Comparison of ENCODE assay signal across 8 cellular contexts in the genomic region with DNA sequence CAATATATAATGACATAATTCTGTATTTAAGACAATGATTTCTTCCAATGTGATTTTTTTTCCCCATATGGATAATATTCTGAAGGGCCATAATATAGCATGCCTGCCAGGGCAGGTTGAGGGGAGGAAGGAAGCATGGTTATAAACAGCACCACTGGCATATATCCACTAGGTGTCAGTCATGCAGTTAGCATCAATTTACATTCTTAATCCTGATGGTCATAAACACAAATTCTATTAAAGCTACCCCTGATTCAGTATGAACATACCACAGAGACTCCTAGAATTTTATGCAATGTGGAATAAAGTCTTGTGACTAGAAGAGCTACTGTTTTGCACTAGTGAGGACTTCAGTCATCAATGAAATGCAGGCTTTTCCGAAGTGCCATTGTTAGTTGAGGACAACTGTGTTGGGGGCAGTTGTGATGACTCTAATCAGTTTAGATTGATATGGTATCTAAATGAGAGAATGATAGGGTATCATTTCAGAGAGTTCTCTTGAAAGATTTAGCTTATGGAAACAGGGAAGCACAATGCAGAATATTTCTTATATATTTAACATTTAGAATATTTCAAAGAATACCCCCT.
DNase-seq lines count a peak whose midpoint lies in the region; ATAC-seq and TF ChIP-seq lines count a peak whose summit lies in the region.

No MANE protein-coding gene starts in this region.

- no peaks in the 10 kb centered on the region for H3K9me3 ChIP-seq in iPS DF 6.9 (ENCODE audit: control insufficient read depth, insufficient read depth, low read length)

- H3K36me3 Mint-ChIP-seq in activated CD4-positive, alpha-beta T cell treated with anti-CD3 and anti-CD28 coated beads, Interleukin-2, amount 10 ng/mL, durations not matched to agents 24 days and 14 days (ENCODE audit: low read depth) = no peaks in the 10 kb centered on the region
- H3K36me3 Mint-ChIP-seq in stimulated activated effector memory CD8-positive, alpha-beta T cell treated with anti-CD3 and anti-CD28 coated beads, Interleukin-12 subunit alpha, Interleukin-12 subunit beta, amount 100 ng/mL, for 72 hours = no peaks in the 10 kb centered on the region

- no peaks in the 10 kb centered on the region for H3K9me3 Mint-ChIP-seq in activated CD4-positive, alpha-beta T cell treated with anti-CD3 and anti-CD28 coated beads, Interleukin-2, amount 10 ng/mL, durations not matched to agents 24 days and 14 days
- no peaks in the 10 kb centered on the region for H3K9me3 Mint-ChIP-seq in stimulated activated effector memory CD8-positive, alpha-beta T cell treated with anti-CD3 and anti-CD28 coated beads, Interleukin-12 subunit alpha, Interleukin-12 subunit beta, amount 100 ng/mL, for 72 hours

- no peak overlapping the region for H3K4me3 ChIP-seq in iPS DF 6.9 (ENCODE audit: low read length)

- H3K27me3 Mint-ChIP-seq in activated CD4-positive, alpha-beta T cell treated with anti-CD3 and anti-CD28 coated beads, Interleukin-2, amount 10 ng/mL, durations not matched to agents 24 days and 14 days = peaks cover 14% of the 10 kb centered on the region

- no CpG with 5 or more reads among the region's 1 CpG for WGBS in iPS DF 6.9 (ENCODE audit: insufficient coverage, insufficient read length)

- H3K27me3 ChIP-seq in iPS DF 6.9 (ENCODE audit: control insufficient read depth, insufficient read depth, low read length) = no peaks in the 10 kb centered on the region

- no peaks in the 10 kb centered on the region for H3K4me1 Mint-ChIP-seq in activated CD4-positive, alpha-beta T cell treated with anti-CD3 and anti-CD28 coated beads, Interleukin-2, amount 10 ng/mL, durations not matched to agents 24 days and 14 days
- no peaks in the 10 kb centered on the region for H3K4me1 Mint-ChIP-seq in stimulated activated effector memory CD8-positive, alpha-beta T cell treated with anti-CD3 and anti-CD28 coated beads, Interleukin-12 subunit alpha, Interleukin-12 subunit beta, amount 100 ng/mL, for 72 hours

- ATAC-seq in HG03558 (IDR thresholded peaks at IDR 0.05; ENCODE audit: extremely low read depth, unreplicated experiment) = peak; percentile 90
- peak; percentile 72 for ATAC-seq in stimulated activated effector memory CD8-positive, alpha-beta T cell treated with anti-CD3 and anti-CD28 coated beads, Interleukin-12 subunit alpha, Interleukin-12 subunit beta, amount 100 ng/mL, for 72 hours

- H3K27ac Mint-ChIP-seq in activated CD4-positive, alpha-beta T cell treated with anti-CD3 and anti-CD28 coated beads, Interleukin-2, amount 10 ng/mL, durations not matched to agents 24 days and 14 days = no peak overlapping the region
- H3K27ac Mint-ChIP-seq in stimulated activated effector memory CD8-positive, alpha-beta T cell treated with anti-CD3 and anti-CD28 coated beads, Interleukin-12 subunit alpha, Interleukin-12 subunit beta, amount 100 ng/mL, for 72 hours = no peak overlapping the region

- H3K4me1 ChIP-seq in iPS DF 6.9 (ENCODE audit: control insufficient read depth, insufficient read depth, low read length) = peaks cover 2% of the 10 kb centered on the region; the same call in 1 of the 2 replicates

- TF ChIP-seq CTCF in GM20000 (IDR thresholded peaks at IDR 0.05; ENCODE audit: extremely low read depth, missing control alignments) = peak; percentile 35

- H3K36me3 ChIP-seq in iPS DF 6.9 (ENCODE audit: control insufficient read depth, insufficient read depth, low read length) = no peaks in the 10 kb centered on the region

- no peak overlapping the region for H3K27ac ChIP-seq in iPS DF 6.9 (ENCODE audit: low read length)

- no peak overlapping the region for H3K4me3 Mint-ChIP-seq in activated CD4-positive, alpha-beta T cell treated with anti-CD3 and anti-CD28 coated beads, Interleukin-2, amount 10 ng/mL, durations not matched to agents 24 days and 14 days
- no peak overlapping the region for H3K4me3 Mint-ChIP-seq in stimulated activated effector memory CD8-positive, alpha-beta T cell treated with anti-CD3 and anti-CD28 coated beads, Interleukin-12 subunit alpha, Interleukin-12 subunit beta, amount 100 ng/mL, for 72 hours

- intact Hi-C loops in activated CD4-positive, alpha-beta T cell treated with anti-CD3 and anti-CD28 coated beads, Interleukin-2, amount 10 ng/mL, durations not matched to agents 24 days and 14 days (cut with micrococcal nuclease) = loop anchor here (1.0 to 10.0 kb wide), 7 partner anchors 350 to 1120 kb away; no protein-coding TSS in a partner anchor

- DNase-seq in activated CD4-positive, alpha-beta T cell treated with anti-CD3 and anti-CD28 coated beads, Interleukin-2, amount 10 ng/mL, durations not matched to agents 24 days and 14 days = peak; percentile 73
- no peak for DNase-seq in activated CD4-positive, alpha-beta T cell treated with anti-CD3 and anti-CD28 coated beads, Interleukin-2, amount 50 U/mL, for 4 hours
- DNase-seq in GM20000 (ENCODE audit: low spot score) = peak; percentile 18
- peak; percentile 67 for DNase-seq in NCI-H460 (ENCODE audit: extremely low read depth, low read depth)
- DNase-seq in amniotic stem cell (lab: John Stamatoyannopoulos, UW) = peak; percentile 50
- peak; percentile 22 for DNase-seq in iPS DF 6.9 (ENCODE audit: low read depth, low spot score)
- no peak for DNase-seq in stimulated activated effector memory CD8-positive, alpha-beta T cell treated with anti-CD3 and anti-CD28 coated beads, Interleukin-12 subunit alpha, Interleukin-12 subunit beta, amount 100 ng/mL, for 72 hours (ENCODE audit: low spot score in 2 of 2)

Comparison
In these comparisons a context has a peak if more than half of its experiments do, and no peak if none do; other contexts are left out.
1. DNase-seq: peak in activated CD4-positive, alpha-beta T cell treated with anti-CD3 and anti-CD28 coated beads, Interleukin-2, amount 10 ng/mL, durations not matched to agents 24 days and 14 days (single experiment), GM20000 (single experiment), NCI-H460 (single experiment), amniotic stem cell (single experiment) and iPS DF 6.9 (single experiment); none in activated CD4-positive, alpha-beta T cell treated with anti-CD3 and anti-CD28 coated beads, Interleukin-2, amount 50 U/mL, for 4 hours (0 of 2) and stimulated activated effector memory CD8-positive, alpha-beta T cell treated with anti-CD3 and anti-CD28 coated beads, Interleukin-12 subunit alpha, Interleukin-12 subunit beta, amount 100 ng/mL, for 72 hours (0 of 2).